Comparison of ENCODE assay signal across 16 cellular contexts in the genomic region with DNA sequence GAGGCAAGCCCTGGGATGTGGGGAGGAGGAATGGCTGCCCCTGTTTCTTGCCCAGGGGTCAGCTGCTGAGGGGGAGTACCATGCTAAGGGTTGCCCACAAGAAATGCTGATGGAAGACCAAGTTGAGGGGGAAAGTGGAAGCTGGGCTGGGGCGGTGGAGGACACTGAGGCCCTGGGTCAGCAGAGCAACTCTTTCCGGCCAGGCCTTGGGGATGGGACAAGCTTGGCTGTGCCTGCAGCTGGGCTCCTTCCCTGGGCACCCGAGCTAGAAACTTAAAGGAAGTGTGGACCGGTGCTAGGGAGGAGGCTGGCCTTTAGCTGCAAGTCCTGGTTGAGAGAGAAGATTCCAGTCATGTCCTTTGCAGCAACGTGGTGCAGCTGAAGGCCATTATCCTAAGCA. TPM values are rescaled to one million over a fixed set of nuclear protein-coding genes. Genes with fewer than 3 reads are reported as not detected.
A peak's percentile ranks its signal among the peaks of the same experiment; 100 is the strongest.
DNase-seq lines count a peak whose midpoint lies in the region; ATAC-seq and TF ChIP-seq lines count a peak whose summit lies in the region.
"Had no signal": no experiment of that assay in that cellular context is flagged by ENCODE, and none has a peak within 500 bp of the region (broad histone marks: within the 10 kb centered on the region; RNA-seq: fewer than 3 reads in every experiment).

No MANE protein-coding gene starts in this region.

- H3K9me3 ChIP-seq in neuronal stem cell (replicated peaks in 1 of 2; ENCODE audit: control insufficient read depth in 2 of 2, insufficient read depth in 1 of 2, low read depth in 1 of 2, low read length in 2 of 2): no peaks in the 10 kb centered on the region

- no peak overlapping the region for H2BK5ac ChIP-seq in neuronal stem cell (ENCODE audit: low read length)

- no peak overlapping the region for H3K4me2 ChIP-seq in neuronal stem cell (ENCODE audit: insufficient read depth, low read length, poor library complexity, severe bottlenecking)

- no peak overlapping the region for H3K9ac ChIP-seq in neuronal stem cell (ENCODE audit: low read depth, low read length, poor library complexity)

- no peak for TF ChIP-seq CTCF in GM13976 (IDR thresholded peaks at IDR 0.05; ENCODE audit: borderline replicate concordance, control extremely low read depth, extremely low read depth, insufficient read depth, missing control alignments)

- peak; percentile 10 for ATAC-seq in Right ventricle myocardium superior (ENCODE audit: poor library complexity)
- ATAC-seq in left cardiac atrium: no peak
- ATAC-seq: GM12878 had no signal

- H3K4ac ChIP-seq in neuronal stem cell (ENCODE audit: low read length): no peak overlapping the region

- no peak overlapping the region for H3K4me3 ChIP-seq in neuronal stem cell (ENCODE audit: low read length in 2 of 2)
- H3K4me3 ChIP-seq: GM12878 had no signal

- H3K36me3 ChIP-seq in neuronal stem cell (replicated peaks in 1 of 2; ENCODE audit: control insufficient read depth in 2 of 2, insufficient read depth in 2 of 2, low read length in 2 of 2): no peaks in the 10 kb centered on the region

- H3K79me1 ChIP-seq in neuronal stem cell (ENCODE audit: low read depth, low read length): no peaks in the 10 kb centered on the region

- H2BK15ac ChIP-seq in neuronal stem cell (ENCODE audit: low read length): no peak overlapping the region

- no peak overlapping the region for H3K14ac ChIP-seq in neuronal stem cell (ENCODE audit: low read length)

- H4K91ac ChIP-seq in neuronal stem cell (ENCODE audit: low read depth, low read length, poor library complexity): no peak overlapping the region

- peaks cover 0 to 13% of the 10 kb centered on the region in 2 donors for H3K4me1 ChIP-seq in neuronal stem cell (ENCODE audit: control insufficient read depth in 2 of 2, insufficient read depth in 1 of 2, low read depth in 1 of 2, low read length in 2 of 2)

- peaks cover 0 to 28% (median 0%) of the 10 kb centered on the region in 3 experiments for H3K27me3 ChIP-seq in neuronal stem cell (ENCODE audit: control insufficient read depth in 3 of 3, insufficient read depth in 3 of 3, low read depth in 1 of 3, low read length in 3 of 3)

- in situ Hi-C loops in GM13976 (cut with MboI; ENCODE audit: low sequenced_read_pairs, unreplicated experiment): no loop called here

- intact Hi-C loops in Right ventricle myocardium superior (cut with DNase I) (no loop called here), left cardiac atrium (cut with DNase I) (no loop called here)

- WGBS in neuronal stem cell (ENCODE audit: extremely low coverage in 2 of 2, insufficient read length in 2 of 2, insufficient replicate concordance in 1 of 2), 2 donors: no CpG with 5 or more reads among the region's 5 CpGs

- H2BK120ac ChIP-seq in neuronal stem cell (ENCODE audit: low read depth, low read length): no peak overlapping the region

- no peak overlapping the region for H3K18ac ChIP-seq in neuronal stem cell (ENCODE audit: low read length)

- H3K27ac ChIP-seq in caudate nucleus (ENCODE audit: low read depth, low read length): peak overlapping the region; percentile 30
- no peak overlapping the region for H3K27ac ChIP-seq in neuronal stem cell (replicated peaks; ENCODE audit: low read length)

- H2BK12ac ChIP-seq in neuronal stem cell (ENCODE audit: low read length): no peak overlapping the region

- peak overlapping the region; percentile 16 for H2AK5ac ChIP-seq in neuronal stem cell (ENCODE audit: low read depth, low read length)

- peak; percentile 61 for DNase-seq in Right ventricle myocardium superior
- no peak for DNase-seq in left cardiac atrium
- DNase-seq in caudate nucleus (lab: John Stamatoyannopoulos, UW): no peak
- DNase-seq in neuronal stem cell (ENCODE audit: low spot score): no peak
- no peak for DNase-seq in LoVo (ENCODE audit: low spot score)
- no peak for DNase-seq in GM13976 (ENCODE audit: low spot score)
- no peak for DNase-seq in mucosa of gallbladder (ENCODE audit: low spot score)
- DNase-seq: 8988T; AML-193; C1 segment of cervical spinal cord; CD4-positive, alpha-beta memory T cell; DMS79; GOT3; H9 had no signal

- no peak overlapping the region for H3K23ac ChIP-seq in neuronal stem cell (ENCODE audit: low read depth, low read length, poor library complexity)

- no peak overlapping the region for H4K8ac ChIP-seq in neuronal stem cell (ENCODE audit: low read depth, low read length)

- H2AFZ ChIP-seq in neuronal stem cell (ENCODE audit: low read length): no peak overlapping the region

RNA-seq across cellular contexts. Expression of gene CSF1R, which starts 22.7 kb away (rescaled TPM):
- total RNA-seq in Right ventricle myocardium superior: 19.5 TPM
- 10 to 100 TPM; 18.3 to 41.6 TPM for total RNA-seq in left cardiac atrium
- polyA plus RNA-seq in neuronal stem cell (2013, experiment 1 of 2): not detected
- not detected for polyA plus RNA-seq in neuronal stem cell (2013, experiment 2 of 2)
- 91.9 TPM for total RNA-seq in mucosa of gallbladder
- total RNA-seq: HT-29 had no signal
